ENCODE assay signal across 13 cellular contexts in the genomic region with DNA sequence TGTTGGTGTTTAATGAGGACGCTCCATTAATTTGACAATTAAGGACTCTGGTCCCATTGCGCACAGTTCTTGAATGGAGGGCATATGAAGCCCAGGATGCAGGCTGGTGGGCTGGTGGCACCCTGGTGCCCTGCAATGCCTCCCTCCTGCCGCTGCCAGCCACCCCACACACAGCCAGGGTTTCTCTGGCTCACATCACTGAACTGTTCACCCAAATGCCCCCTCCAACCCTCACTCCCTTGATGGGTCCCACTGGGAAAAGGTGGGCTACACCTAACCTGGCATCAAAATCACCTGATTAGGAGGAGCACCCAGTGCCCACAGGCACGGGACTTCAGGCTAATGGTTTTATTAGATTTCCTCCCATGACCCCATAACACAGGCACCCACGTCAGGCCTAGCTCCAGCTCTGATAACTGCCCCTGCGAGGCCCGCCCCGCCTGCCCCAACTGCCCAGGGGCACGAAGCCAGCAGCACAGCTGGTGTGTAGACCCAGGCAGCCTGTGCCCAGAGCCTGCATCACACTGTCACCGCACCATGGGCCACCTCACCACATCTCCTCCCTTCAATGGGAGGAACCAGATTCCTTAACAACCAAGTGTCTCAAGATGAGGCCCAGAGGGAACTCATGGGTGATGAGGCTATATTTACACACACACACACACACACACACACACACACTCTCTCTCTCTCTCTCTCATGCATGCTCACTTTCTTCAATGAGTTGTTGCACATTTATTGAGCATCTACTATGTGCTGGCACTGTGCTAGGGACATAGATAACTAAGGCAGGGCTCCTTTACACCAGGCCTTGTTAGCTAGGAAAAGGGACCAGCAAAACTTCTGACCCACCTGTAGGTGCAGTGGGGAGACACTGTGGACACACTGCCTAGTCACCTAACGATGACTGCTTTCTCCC.
DNase-seq lines count a peak whose midpoint lies in the region; ATAC-seq and TF ChIP-seq lines count a peak whose summit lies in the region.
"Had no signal": no experiment of that assay in that cellular context is flagged by ENCODE, and none has a peak within 500 bp of the region (broad histone marks: within the 10 kb centered on the region; RNA-seq: fewer than 3 reads in every experiment).

No MANE protein-coding gene starts in this region.

- no peak overlapping the region for H2BK5ac ChIP-seq in trophoblast cell (ENCODE audit: low read depth, low read length, poor library complexity)

- no CpG with 5 or more reads among the region's 11 CpGs for WGBS in trophoblast cell (ENCODE audit: extremely low coverage, insufficient coverage, insufficient read length)
- 64% methylated on average over 11 of the region's 11 CpGs for WGBS in prostate gland

- ATAC-seq in HG03439 (IDR thresholded peaks at IDR 0.05; ENCODE audit: unreplicated experiment): no peak
- ATAC-seq in gastrocnemius medialis: no peak

- no peak overlapping the region for H2AFZ ChIP-seq in trophoblast cell (ENCODE audit: insufficient read depth, low read length, poor library complexity)

- H3K79me1 ChIP-seq in trophoblast cell (ENCODE audit: low read length): peaks cover 26% of the 10 kb centered on the region

- TF ChIP-seq POLR2A in prostate gland (IDR thresholded peaks at IDR 0.05) (no peak), gastrocnemius medialis (IDR thresholded peaks at IDR 0.05) (no peak)

- intact Hi-C loops in Caco-2 (cut with micrococcal nuclease; ENCODE audit: unreplicated experiment) (loop anchor here (5.0 kb wide), 1 partner anchor 104 kb away; no protein-coding TSS in a partner anchor), prostate gland (cut with DNase I) (no loop called here), gastrocnemius medialis (cut with DNase I; ENCODE audit: low total_unique reads) (no loop called here)
- intact Hi-C loops in activated T-helper 1 cell treated with anti-CD3 and anti-CD28 coated beads, Interleukin-12 subunit alpha, Interleukin-12 subunit beta, Interleukin-2, Interleukin-4 antibody, amounts not matched to agents 30 ng/mL and 10 ng/mL and 1 ng/mL, durations not matched to agents 14 hours and 24 hours and 36 hours (cut with micrococcal nuclease): no loop called here

- in situ Hi-C loops in gastrocnemius medialis (cut with MboI; ENCODE audit: low sequenced_read_pairs in 4 of 4): no loop called here

- no peak overlapping the region for H4K12ac ChIP-seq in trophoblast cell (ENCODE audit: low read depth, low read length)

- H3K4me1 ChIP-seq in Caco-2 (peaks cover 79% of the 10 kb centered on the region), NT2/D1 (ENCODE audit: insufficient read depth, insufficient read length) (peaks cover 36% of the 10 kb centered on the region), trophoblast cell (ENCODE audit: control insufficient read depth in 1 of 2, insufficient read depth in 2 of 2, low read length in 2 of 2) (peaks cover 50 to 54% of the 10 kb centered on the region in 2 experiments), prostate gland (replicated peaks) (peaks cover 33% of the 10 kb centered on the region), gastrocnemius medialis (peaks cover 21 to 24% of the 10 kb centered on the region in 2 donors)

- H3K4me1 Mint-ChIP-seq in Caco-2 (ENCODE audit: low read depth, unreplicated experiment): peaks cover 59% of the 10 kb centered on the region
- H3K4me1 Mint-ChIP-seq in activated T-helper 1 cell treated with anti-CD3 and anti-CD28 coated beads, Interleukin-12 subunit alpha, Interleukin-12 subunit beta, Interleukin-2, Interleukin-4 antibody, amounts not matched to agents 30 ng/mL and 10 ng/mL and 1 ng/mL, durations not matched to agents 14 hours and 24 hours and 36 hours (ENCODE audit: low read depth): peaks cover 5% of the 10 kb centered on the region

- H2BK12ac ChIP-seq in trophoblast cell (ENCODE audit: low read length): no peak overlapping the region

- no peaks in the 10 kb centered on the region for H3K27me3 ChIP-seq in Caco-2 (replicated peaks; ENCODE audit: control insufficient read depth, insufficient read depth, low read length)
- H3K27me3 ChIP-seq in NT2/D1 (ENCODE audit: insufficient read depth, insufficient read length): no peaks in the 10 kb centered on the region
- H3K27me3 ChIP-seq in trophoblast cell (ENCODE audit: insufficient read depth, low read length): no peaks in the 10 kb centered on the region
- H3K27me3 ChIP-seq in prostate gland (replicated peaks; ENCODE audit: insufficient read depth): no peaks in the 10 kb centered on the region
- H3K27me3 ChIP-seq in gastrocnemius medialis: peaks cover 0 to 7% (median 0%) of the 10 kb centered on the region in 3 donors
- H3K27me3 ChIP-seq: testis had no signal

- H3K27ac Mint-ChIP-seq in Caco-2 (ENCODE audit: unreplicated experiment): peak overlapping the region; percentile 93
- H3K27ac Mint-ChIP-seq in activated T-helper 1 cell treated with anti-CD3 and anti-CD28 coated beads, Interleukin-12 subunit alpha, Interleukin-12 subunit beta, Interleukin-2, Interleukin-4 antibody, amounts not matched to agents 30 ng/mL and 10 ng/mL and 1 ng/mL, durations not matched to agents 14 hours and 24 hours and 36 hours: no peak overlapping the region

- peak overlapping the region; percentile 1 for H3K9ac ChIP-seq in NT2/D1 (ENCODE audit: insufficient read length, low read depth)
- H3K9ac ChIP-seq in trophoblast cell (ENCODE audit: low read length): no peak overlapping the region

- H3K79me2 ChIP-seq in trophoblast cell (ENCODE audit: control insufficient read depth, insufficient read depth, low read length, poor library complexity): peaks cover 59% of the 10 kb centered on the region

- H4K91ac ChIP-seq in trophoblast cell (ENCODE audit: low read depth, low read length): no peak overlapping the region

- no peak overlapping the region for H2BK120ac ChIP-seq in trophoblast cell (ENCODE audit: insufficient read depth, low read length, poor library complexity)

- no peak overlapping the region for H4K8ac ChIP-seq in trophoblast cell (ENCODE audit: low read depth, low read length)

- H3K9me3 Mint-ChIP-seq in Caco-2 (ENCODE audit: unreplicated experiment): no peaks in the 10 kb centered on the region
- no peaks in the 10 kb centered on the region for H3K9me3 Mint-ChIP-seq in activated T-helper 1 cell treated with anti-CD3 and anti-CD28 coated beads, Interleukin-12 subunit alpha, Interleukin-12 subunit beta, Interleukin-2, Interleukin-4 antibody, amounts not matched to agents 30 ng/mL and 10 ng/mL and 1 ng/mL, durations not matched to agents 14 hours and 24 hours and 36 hours

- H3K27ac ChIP-seq in trophoblast cell (ENCODE audit: low read depth, low read length) (no peak overlapping the region), prostate gland (no peak overlapping the region), gastrocnemius medialis (no peak overlapping the region)
- H3K27ac ChIP-seq: testis, VCaP had no signal

- no peak overlapping the region for H3K4me2 ChIP-seq in trophoblast cell (ENCODE audit: low read length)

- H3K4me3 ChIP-seq in Caco-2 (ENCODE audit: low read depth, low read length): no peak overlapping the region
- no peak overlapping the region for H3K4me3 ChIP-seq in NT2/D1 (ENCODE audit: insufficient read length, low read depth)
- no peak overlapping the region for H3K4me3 ChIP-seq in trophoblast cell (ENCODE audit: low read depth, low read length)
- no peak overlapping the region for H3K4me3 ChIP-seq in prostate gland
- H3K4me3 ChIP-seq in gastrocnemius medialis: no peak overlapping the region
- H3K4me3 ChIP-seq: testis had no signal

- H3K14ac ChIP-seq in trophoblast cell (ENCODE audit: low read length): no peak overlapping the region

- no peak overlapping the region for H2AK5ac ChIP-seq in trophoblast cell (ENCODE audit: low read length)

- peaks cover 9% of the 10 kb centered on the region; the same call in 1 of the 2 replicates for H3K36me3 ChIP-seq in Caco-2 (ENCODE audit: control insufficient read depth, insufficient read depth, low read length)
- peaks cover 27% of the 10 kb centered on the region for H3K36me3 ChIP-seq in NT2/D1 (ENCODE audit: insufficient read depth, insufficient read length, low read length)
- H3K36me3 ChIP-seq in trophoblast cell (ENCODE audit: control insufficient read depth in 1 of 2, insufficient read depth in 2 of 2, low read length in 2 of 2): peaks cover 33 to 36% of the 10 kb centered on the region in 2 experiments
- H3K36me3 ChIP-seq in prostate gland: no peaks in the 10 kb centered on the region
- H3K36me3 ChIP-seq in gastrocnemius medialis: no peaks in the 10 kb centered on the region

- H3K9me3 ChIP-seq in Caco-2 (no peaks in the 10 kb centered on the region), NT2/D1 (ENCODE audit: insufficient read depth, low read length) (no peaks in the 10 kb centered on the region), trophoblast cell (ENCODE audit: insufficient read depth, low read depth, low read length) (peaks cover 7% of the 10 kb centered on the region), prostate gland (no peaks in the 10 kb centered on the region), gastrocnemius medialis (no peaks in the 10 kb centered on the region)
- H3K9me3 ChIP-seq: testis had no signal

- no peak overlapping the region for H3K18ac ChIP-seq in trophoblast cell (ENCODE audit: low read length)

- BruUV-seq in Caco-2 (replicated peaks; lab: Mats Ljungman, UMichigan): no TSS peak

- CTCF ChIA-PET in Caco-2 (lab: Charles Lee): no interaction called here

- peak in 1 of 2 experiments; percentile 47 for DNase-seq in Caco-2
- no peak for DNase-seq in NT2/D1 (ENCODE audit: low read depth, low spot score)
- DNase-seq in globus pallidus (ENCODE audit: low spot score): peak; percentile 61
- no peak for DNase-seq in trophoblast cell
- DNase-seq in activated T-helper 1 cell treated with anti-CD3 and anti-CD28 coated beads, Interleukin-12 subunit alpha, Interleukin-12 subunit beta, Interleukin-2, Interleukin-4 antibody, amounts not matched to agents 30 ng/mL and 10 ng/mL and 1 ng/mL, durations not matched to agents 14 hours and 24 hours and 36 hours (ENCODE audit: low spot score): no peak
- DNase-seq in prostate gland (ENCODE audit: low spot score): no peak
- DNase-seq in gastrocnemius medialis: no peak
- DNase-seq: effector CD4-positive, alpha-beta T cell; NCI-H2081 treated with DMSO at 0.1 percent for 48 hours; stimulated activated CD4-positive, alpha-beta T cell treated with anti-CD3 and anti-CD28 coated beads, Interleukin-4, amount 100 ng/mL, for 24 hours; testis had no signal

- POLR2A ChIA-PET in Caco-2 (lab: Charles Lee): no interaction called here

- H3K36me3 Mint-ChIP-seq in Caco-2 (ENCODE audit: insufficient read depth, unreplicated experiment): peaks cover 31% of the 10 kb centered on the region
- peaks cover 2% of the 10 kb centered on the region for H3K36me3 Mint-ChIP-seq in activated T-helper 1 cell treated with anti-CD3 and anti-CD28 coated beads, Interleukin-12 subunit alpha, Interleukin-12 subunit beta, Interleukin-2, Interleukin-4 antibody, amounts not matched to agents 30 ng/mL and 10 ng/mL and 1 ng/mL, durations not matched to agents 14 hours and 24 hours and 36 hours (ENCODE audit: low read depth)

- H3K27me3 Mint-ChIP-seq in Caco-2 (ENCODE audit: insufficient read depth, unreplicated experiment): no peaks in the 10 kb centered on the region
- H3K27me3 Mint-ChIP-seq in activated T-helper 1 cell treated with anti-CD3 and anti-CD28 coated beads, Interleukin-12 subunit alpha, Interleukin-12 subunit beta, Interleukin-2, Interleukin-4 antibody, amounts not matched to agents 30 ng/mL and 10 ng/mL and 1 ng/mL, durations not matched to agents 14 hours and 24 hours and 36 hours (ENCODE audit: insufficient read depth): peaks cover 3% of the 10 kb centered on the region

- TF ChIP-seq CTCF in Caco-2 (IDR thresholded peaks at IDR 0.05; ENCODE audit: insufficient read depth in 1 of 2, low read depth in 1 of 2, low read length in 1 of 2, severe bottlenecking in 1 of 2, unreplicated experiment in 1 of 2): no peak
- no peak for TF ChIP-seq CTCF in prostate gland (IDR thresholded peaks at IDR 0.05)
- no peak for TF ChIP-seq CTCF in gastrocnemius medialis (IDR thresholded peaks at IDR 0.05 in 4 of 5, conservative IDR thresholded peaks at IDR 0.05 in 1 of 5)

- peak overlapping the region; percentile 81 for H3K4ac ChIP-seq in trophoblast cell (ENCODE audit: low read depth, low read length)

- H3K4me3 Mint-ChIP-seq in Caco-2 (ENCODE audit: unreplicated experiment): peak overlapping the region; percentile 6
- H3K4me3 Mint-ChIP-seq in activated T-helper 1 cell treated with anti-CD3 and anti-CD28 coated beads, Interleukin-12 subunit alpha, Interleukin-12 subunit beta, Interleukin-2, Interleukin-4 antibody, amounts not matched to agents 30 ng/mL and 10 ng/mL and 1 ng/mL, durations not matched to agents 14 hours and 24 hours and 36 hours: no peak overlapping the region

- no peak overlapping the region for H3K23ac ChIP-seq in trophoblast cell (ENCODE audit: low read length)
